In genomic region chr19:11435057-11435832, GRCh38 we compare ENCODE assay signal across 8 cellular contexts. TPM values are rescaled to one million over a fixed set of nuclear protein-coding genes. Genes with fewer than 3 reads are reported as not detected.
DNase-seq lines count a peak whose midpoint lies in the region; ATAC-seq and TF ChIP-seq lines count a peak whose summit lies in the region.

Gene ODAD3 (minus strand): TSS chr19:11435121. CDS start chr19:11435016, 105 bp downstream.
A gene with protein sequence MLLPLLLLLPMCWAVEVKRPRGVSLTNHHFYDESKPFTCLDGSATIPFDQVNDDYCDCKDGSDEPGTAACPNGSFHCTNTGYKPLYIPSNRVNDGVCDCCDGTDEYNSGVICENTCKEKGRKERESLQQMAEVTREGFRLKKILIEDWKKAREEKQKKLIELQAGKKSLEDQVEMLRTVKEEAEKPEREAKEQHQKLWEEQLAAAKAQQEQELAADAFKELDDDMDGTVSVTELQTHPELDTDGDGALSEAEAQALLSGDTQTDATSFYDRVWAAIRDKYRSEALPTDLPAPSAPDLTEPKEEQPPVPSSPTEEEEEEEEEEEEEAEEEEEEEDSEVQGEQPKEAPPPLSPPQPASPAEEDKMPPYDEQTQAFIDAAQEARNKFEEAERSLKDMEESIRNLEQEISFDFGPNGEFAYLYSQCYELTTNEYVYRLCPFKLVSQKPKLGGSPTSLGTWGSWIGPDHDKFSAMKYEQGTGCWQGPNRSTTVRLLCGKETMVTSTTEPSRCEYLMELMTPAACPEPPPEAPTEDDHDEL (plus strand): TSS chr19:11435635. CDS start chr19:11436118, 483 bp downstream.

- H3K4me2 ChIP-seq in GM23338: peak within 1 kb of the TSS; percentile 93

- peak within 1 kb of the TSS; percentile 72 for H2AFZ ChIP-seq in GM23338

- peak; percentile 72 to 76 for TF ChIP-seq CTCF in GM23338 (conservative IDR thresholded peaks at IDR 0.05; ENCODE audit: low read depth in 2 of 2)
- peak; percentile 84 for TF ChIP-seq CTCF in natural killer cell (IDR thresholded peaks at IDR 0.05)

- no peaks in the 10 kb centered on the region for H3K27me3 ChIP-seq in GM23338 (ENCODE audit: insufficient read depth)

- H3K4me1 Mint-ChIP-seq in GM23338: peaks cover 6% of the 10 kb centered on the region; the same call in 2 of the 3 replicates
- peaks cover 7% of the 10 kb centered on the region for H3K4me1 Mint-ChIP-seq in activated T-helper 2 cell treated with anti-CD3 and anti-CD28 coated beads, Interferon-gamma antibody, Interleukin-2, Interleukin-4, amounts not matched to agents 10 μg/mL and 5 μg/mL and 100 μg/mL, durations not matched to agents 14 hours and 24 hours and 36 hours (ENCODE audit: low read depth)
- H3K4me1 Mint-ChIP-seq in natural killer cell: peaks cover 21 to 29% of the 10 kb centered on the region in 2 donors

- H3K9me2 ChIP-seq in GM23338 (ENCODE audit: insufficient read depth): no peaks in the 10 kb centered on the region

- H3K4me1 ChIP-seq in GM23338 (ENCODE audit: insufficient read depth): peaks cover 11% of the 10 kb centered on the region; the same call in 1 of the 2 replicates

- intact Hi-C loops in activated T-helper 2 cell treated with anti-CD3 and anti-CD28 coated beads, Interferon-gamma antibody, Interleukin-2, Interleukin-4, amounts not matched to agents 10 μg/mL and 5 μg/mL and 100 μg/mL, durations not matched to agents 14 hours and 24 hours and 36 hours (cut with micrococcal nuclease): loop anchor here (1.0 to 2.0 kb wide), 7 partner anchors 47 to 564 kb away; partner anchors contain the start of genes CARM1, ECSIT, SWSAP1 and ZNF653
- intact Hi-C loops in natural killer cell (cut with micrococcal nuclease): loop anchor here (1.0 to 2.0 kb wide), 3 partner anchors 54 to 89 kb away; partner anchors contain the start of genes CCDC159, SWSAP1 and TMEM205

- H3K36me3 Mint-ChIP-seq in GM23338 (ENCODE audit: low read depth) (peaks cover 45% of the 10 kb centered on the region), natural killer cell (no peaks in the 10 kb centered on the region)
- peaks cover 36% of the 10 kb centered on the region for H3K36me3 Mint-ChIP-seq in activated T-helper 2 cell treated with anti-CD3 and anti-CD28 coated beads, Interferon-gamma antibody, Interleukin-2, Interleukin-4, amounts not matched to agents 10 μg/mL and 5 μg/mL and 100 μg/mL, durations not matched to agents 14 hours and 24 hours and 36 hours (ENCODE audit: low read depth)

- H3K27ac Mint-ChIP-seq in GM23338 (peak within 1 kb of the TSS; percentile 100), natural killer cell (peak within 1 kb of the TSS; percentile 97 to 99)
- H3K27ac Mint-ChIP-seq in activated T-helper 2 cell treated with anti-CD3 and anti-CD28 coated beads, Interferon-gamma antibody, Interleukin-2, Interleukin-4, amounts not matched to agents 10 μg/mL and 5 μg/mL and 100 μg/mL, durations not matched to agents 14 hours and 24 hours and 36 hours: peak within 1 kb of the TSS; percentile 89

- H4K20me1 ChIP-seq in GM23338 (replicated peaks; ENCODE audit: insufficient read depth): no peaks in the 10 kb centered on the region

- ATAC-seq in GM23338: peak; percentile 95
- ATAC-seq in natural killer cell: peak; percentile 93 to 98 (median 93)

- H3K9me3 Mint-ChIP-seq in GM23338 (no peaks in the 10 kb centered on the region), natural killer cell (no peaks in the 10 kb centered on the region)
- no peaks in the 10 kb centered on the region for H3K9me3 Mint-ChIP-seq in activated T-helper 2 cell treated with anti-CD3 and anti-CD28 coated beads, Interferon-gamma antibody, Interleukin-2, Interleukin-4, amounts not matched to agents 10 μg/mL and 5 μg/mL and 100 μg/mL, durations not matched to agents 14 hours and 24 hours and 36 hours

- peak within 1 kb of the TSS; percentile 69 for H3K4me3 ChIP-seq in GM23338

- H3K27ac ChIP-seq in GM23338 (ENCODE audit: low read depth): peak within 1 kb of the TSS; percentile 81; the same call in 1 of the 2 replicates

- peaks cover 5% of the 10 kb centered on the region; the same call in 1 of the 2 replicates for H3F3A ChIP-seq in GM23338 (replicated peaks; ENCODE audit: low read depth)

- peak within 1 kb of the TSS; percentile 99 for H3K4me3 Mint-ChIP-seq in GM23338
- H3K4me3 Mint-ChIP-seq in activated T-helper 2 cell treated with anti-CD3 and anti-CD28 coated beads, Interferon-gamma antibody, Interleukin-2, Interleukin-4, amounts not matched to agents 10 μg/mL and 5 μg/mL and 100 μg/mL, durations not matched to agents 14 hours and 24 hours and 36 hours (ENCODE audit: low read depth): peak within 1 kb of the TSS; percentile 96
- peak within 1 kb of the TSS; percentile 99 for H3K4me3 Mint-ChIP-seq in natural killer cell

- H3K27me3 Mint-ChIP-seq in GM23338 (ENCODE audit: insufficient read depth, low read depth, poor library complexity) (peaks cover 16% of the 10 kb centered on the region), natural killer cell (ENCODE audit: low read depth in 2 of 2) (no peaks in the 10 kb centered on the region)
- no peaks in the 10 kb centered on the region for H3K27me3 Mint-ChIP-seq in activated T-helper 2 cell treated with anti-CD3 and anti-CD28 coated beads, Interferon-gamma antibody, Interleukin-2, Interleukin-4, amounts not matched to agents 10 μg/mL and 5 μg/mL and 100 μg/mL, durations not matched to agents 14 hours and 24 hours and 36 hours (ENCODE audit: low read depth)

- peaks cover 19% of the 10 kb centered on the region for H3K79me2 ChIP-seq in GM23338 (replicated peaks; ENCODE audit: insufficient read depth)

- DNase-seq in ELF-1 (ENCODE audit: low read depth, low spot score) (peak; percentile 100), GM23338 (ENCODE audit: low spot score) (peak; percentile 100), LHCN-M2 (ENCODE audit: low read depth) (peak; percentile 100), RPMI7951 (ENCODE audit: low read depth) (peak; percentile 100), fibroblast of peridontal ligament (ENCODE audit: extremely low read depth) (peak; percentile 100), natural killer cell (peak; percentile 94)
- DNase-seq in activated T-helper 2 cell treated with anti-CD3 and anti-CD28 coated beads, Interferon-gamma antibody, Interleukin-2, Interleukin-4, amounts not matched to agents 10 μg/mL and 5 μg/mL and 100 μg/mL, durations not matched to agents 14 hours and 24 hours and 36 hours (ENCODE audit: low spot score): peak; percentile 99
- peak; percentile 100 for DNase-seq in stimulated activated naive CD4-positive, alpha-beta T cell treated with Interleukin-2 at 50 U/mL for 16 hours (lab: John Stamatoyannopoulos, UW)

- peaks cover 25% of the 10 kb centered on the region for H3K36me3 ChIP-seq in GM23338 (ENCODE audit: insufficient read depth)

TF ChIP-seq in GM23338, 12 proteins besides CTCF, POLR2A, EP300 and RAD21 (continues in another document):
- TF ChIP-seq JUNB (IDR thresholded peaks at IDR 0.05; ENCODE audit: unreplicated experiment) (no peak), CREB1 (CRISPR knock-in tag; IDR thresholded peaks at IDR 0.05; ENCODE audit: low read depth) (peak; percentile 93), NANOG (IDR thresholded peaks at IDR 0.05; ENCODE audit: borderline replicate concordance) (no peak), ZNF331 (CRISPR knock-in tag; IDR thresholded peaks at IDR 0.05; ENCODE audit: low read depth) (no peak), ZNF114 (CRISPR knock-in tag; IDR thresholded peaks at IDR 0.05) (peak; percentile 68; the same call in 1 of the 2 replicates), STAT1 (IDR thresholded peaks at IDR 0.05; ENCODE audit: unreplicated experiment) (no peak), POLR2AphosphoS5 (IDR thresholded peaks at IDR 0.05; ENCODE audit: low read depth) (peak; percentile 97)
- TF ChIP-seq, protein P1, sequence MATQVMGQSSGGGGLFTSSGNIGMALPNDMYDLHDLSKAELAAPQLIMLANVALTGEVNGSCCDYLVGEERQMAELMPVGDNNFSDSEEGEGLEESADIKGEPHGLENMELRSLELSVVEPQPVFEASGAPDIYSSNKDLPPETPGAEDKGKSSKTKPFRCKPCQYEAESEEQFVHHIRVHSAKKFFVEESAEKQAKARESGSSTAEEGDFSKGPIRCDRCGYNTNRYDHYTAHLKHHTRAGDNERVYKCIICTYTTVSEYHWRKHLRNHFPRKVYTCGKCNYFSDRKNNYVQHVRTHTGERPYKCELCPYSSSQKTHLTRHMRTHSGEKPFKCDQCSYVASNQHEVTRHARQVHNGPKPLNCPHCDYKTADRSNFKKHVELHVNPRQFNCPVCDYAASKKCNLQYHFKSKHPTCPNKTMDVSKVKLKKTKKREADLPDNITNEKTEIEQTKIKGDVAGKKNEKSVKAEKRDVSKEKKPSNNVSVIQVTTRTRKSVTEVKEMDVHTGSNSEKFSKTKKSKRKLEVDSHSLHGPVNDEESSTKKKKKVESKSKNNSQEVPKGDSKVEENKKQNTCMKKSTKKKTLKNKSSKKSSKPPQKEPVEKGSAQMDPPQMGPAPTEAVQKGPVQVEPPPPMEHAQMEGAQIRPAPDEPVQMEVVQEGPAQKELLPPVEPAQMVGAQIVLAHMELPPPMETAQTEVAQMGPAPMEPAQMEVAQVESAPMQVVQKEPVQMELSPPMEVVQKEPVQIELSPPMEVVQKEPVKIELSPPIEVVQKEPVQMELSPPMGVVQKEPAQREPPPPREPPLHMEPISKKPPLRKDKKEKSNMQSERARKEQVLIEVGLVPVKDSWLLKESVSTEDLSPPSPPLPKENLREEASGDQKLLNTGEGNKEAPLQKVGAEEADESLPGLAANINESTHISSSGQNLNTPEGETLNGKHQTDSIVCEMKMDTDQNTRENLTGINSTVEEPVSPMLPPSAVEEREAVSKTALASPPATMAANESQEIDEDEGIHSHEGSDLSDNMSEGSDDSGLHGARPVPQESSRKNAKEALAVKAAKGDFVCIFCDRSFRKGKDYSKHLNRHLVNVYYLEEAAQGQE (IDR thresholded peaks at IDR 0.05; ENCODE audit: unreplicated experiment): no peak

RNA-seq across cellular contexts. Expression of gene ODAD3, which starts in this region (rescaled TPM):
- total RNA-seq in GM23338 (2014; rRNA removed; shearing (Covaris generic)): 0.54 and 1.5 TPM in 2 replicates
- 6.1 TPM in 2 replicates for polyA plus RNA-seq in GM23338 (2016; fragmentation: Nextera tagmentation; extraction: Ambion mirVana)
- 0.38 and 0.75 TPM in 2 replicates for total RNA-seq in LHCN-M2 (2014; rRNA removed)
- 0.68 TPM for polyA plus RNA-seq in LHCN-M2 (2012)
- 2.3 and 3.1 TPM in 2 replicates for total RNA-seq in RPMI7951 (2014; rRNA removed; shearing (Covaris generic))
- 0.37 TPM in 1 of 2 replicates, not detected in the other for total RNA-seq in activated T-helper 2 cell treated with anti-CD3 and anti-CD28 coated beads, Interferon-gamma antibody, Interleukin-2, Interleukin-4, amounts not matched to agents 10 μg/mL and 5 μg/mL and 100 μg/mL, durations not matched to agents 14 hours and 24 hours and 36 hours
- total RNA-seq in natural killer cell: not detected

RNA-seq across cellular contexts. Expression of the second gene that starts in this region (rescaled TPM):
- 107 and 130 TPM in 2 replicates for total RNA-seq in GM23338 (2014; rRNA removed; shearing (Covaris generic))
- polyA plus RNA-seq in GM23338 (2016; fragmentation: Nextera tagmentation; extraction: Ambion mirVana): 85.3 and 90.3 TPM in 2 replicates
- 164 and 193 TPM in 2 replicates for total RNA-seq in LHCN-M2 (2014; rRNA removed)
- 256 TPM for polyA plus RNA-seq in LHCN-M2 (2012)
- 88.3 and 94.3 TPM in 2 replicates for total RNA-seq in RPMI7951 (2014; rRNA removed; shearing (Covaris generic))
- total RNA-seq in activated T-helper 2 cell treated with anti-CD3 and anti-CD28 coated beads, Interferon-gamma antibody, Interleukin-2, Interleukin-4, amounts not matched to agents 10 μg/mL and 5 μg/mL and 100 μg/mL, durations not matched to agents 14 hours and 24 hours and 36 hours: 282 and 298 TPM in 2 replicates
- total RNA-seq in natural killer cell: 100 to 1,000 TPM; 320 to 367 (median 327) TPM

Comparison
In these comparisons a context has a peak if more than half of its experiments do, and no peak if none do; other contexts are left out.
1. Peak in every context shown above with its lines: DNase-seq, ATAC-seq, H3K4me3 ChIP-seq and H3K27ac ChIP-seq.